ENCODE assay signal across 22 cellular contexts in the genomic region with DNA sequence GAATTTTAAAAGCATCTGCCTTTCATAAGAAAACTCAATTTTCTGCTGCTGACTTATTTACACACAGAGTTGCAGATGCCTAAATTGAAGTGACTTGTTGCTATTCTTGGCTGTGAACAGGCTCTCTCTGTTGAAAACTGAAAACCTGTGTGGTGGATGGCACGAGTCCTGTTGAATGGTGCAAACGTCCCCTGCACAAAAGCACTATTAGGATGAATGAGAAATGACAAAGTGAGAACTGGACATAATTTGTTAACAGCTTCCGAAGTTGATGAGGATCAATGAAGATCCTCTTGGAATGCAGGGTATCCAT.
DNase-seq lines count a peak whose midpoint lies in the region; ATAC-seq and TF ChIP-seq lines count a peak whose summit lies in the region.
"Had no signal": no experiment of that assay in that cellular context is flagged by ENCODE, and none has a peak within 500 bp of the region (broad histone marks: within the 10 kb centered on the region; RNA-seq: fewer than 3 reads in every experiment).

No MANE protein-coding gene starts in this region.

- TF ChIP-seq CTCF in right atrium auricular region (IDR thresholded peaks at IDR 0.05) = no peak
- TF ChIP-seq CTCF in esophagus muscularis mucosa (IDR thresholded peaks at IDR 0.05) = no peak
- TF ChIP-seq CTCF in sigmoid colon (IDR thresholded peaks at IDR 0.05) = no peak

- TF ChIP-seq EP300 in esophagus muscularis mucosa (IDR thresholded peaks at IDR 0.05) (no peak), sigmoid colon (IDR thresholded peaks at IDR 0.05) (no peak)

- H3K4me3 ChIP-seq in right atrium auricular region (no peak overlapping the region), esophagus muscularis mucosa (no peak overlapping the region), sigmoid colon (no peak overlapping the region)
- H3K4me3 ChIP-seq: Peyer's patch, upper lobe of left lung had no signal

- peak overlapping the region; percentile 42 to 57 for H3K27ac ChIP-seq in right atrium auricular region
- H3K27ac ChIP-seq in esophagus muscularis mucosa (replicated peaks in 1 of 4) = peak overlapping the region; percentile 41 to 61 (median 58)
- peak overlapping the region; percentile 10 to 63 (median 50) for H3K27ac ChIP-seq in sigmoid colon
- H3K27ac ChIP-seq: upper lobe of left lung had no signal

- TF ChIP-seq POLR2A in esophagus muscularis mucosa (IDR thresholded peaks at IDR 0.05; ENCODE audit: low read depth) (no peak), sigmoid colon (IDR thresholded peaks at IDR 0.05) (no peak)

- H3K4me1 ChIP-seq in right atrium auricular region (peaks cover 0 to 40% of the 10 kb centered on the region in 2 donors), esophagus muscularis mucosa (peaks cover 31 to 74% (median 62%) of the 10 kb centered on the region in 4 donors), sigmoid colon (peaks cover 0 to 47% (median 38%) of the 10 kb centered on the region in 4 donors)

- ATAC-seq in HG03025 (IDR thresholded peaks at IDR 0.05; ENCODE audit: low FRiP score, unreplicated experiment) (no peak), HG03565 (IDR thresholded peaks at IDR 0.05; ENCODE audit: unreplicated experiment) (no peak), HG02870 (IDR thresholded peaks at IDR 0.05; ENCODE audit: unreplicated experiment) (no peak)
- ATAC-seq: activated CD4-positive, alpha-beta T cell treated with anti-CD3 and anti-CD28 coated beads for 36 hours; activated T-cell treated with anti-CD3 and anti-CD28 coated beads, Interleukin-2, amount 50 U/mL, for 4 hours had no signal

- WGBS in esophagus muscularis mucosa = 42% methylated on average over 3 of the region's 3 CpGs
- 73 to 91% methylated on average over 3 of the region's 3 CpGs for WGBS in sigmoid colon, 2 donors

- H3K36me3 ChIP-seq in right atrium auricular region = no peaks in the 10 kb centered on the region
- no peaks in the 10 kb centered on the region for H3K36me3 ChIP-seq in esophagus muscularis mucosa
- H3K36me3 ChIP-seq in sigmoid colon = no peaks in the 10 kb centered on the region
- H3K36me3 ChIP-seq: Peyer's patch, upper lobe of left lung had no signal

- no peaks in the 10 kb centered on the region for H3K9me3 ChIP-seq in right atrium auricular region
- H3K9me3 ChIP-seq in esophagus muscularis mucosa = no peaks in the 10 kb centered on the region
- H3K9me3 ChIP-seq in sigmoid colon = no peaks in the 10 kb centered on the region
- H3K9me3 ChIP-seq: Peyer's patch, upper lobe of left lung had no signal

- DNase-seq in right atrium auricular region (ENCODE audit: low spot score) (no peak), cardiac septum (ENCODE audit: low spot score) (no peak), esophagus muscularis mucosa (ENCODE audit: extremely low spot score) (no peak), sigmoid colon (no peak), GOT3 (lab: John Stamatoyannopoulos, UW) (no peak)
- DNase-seq: ACHN; activated CD4-positive, alpha-beta T cell treated with anti-CD3 and anti-CD28 coated beads for 36 hours; activated T-cell treated with anti-CD3 and anti-CD28 coated beads, Interleukin-2, amount 50 U/mL, for 4 hours; amniotic stem cell; cortex of kidney; DND-41; H7; Kasumi-1; NCI-H1694 treated with DMSO at 0.1 percent for 48 hours; NCI-H2171 treated with DMSO at 0.1 percent for 48 hours; NCI-H524; Peyer's patch; T-helper 2 cell; upper lobe of left lung had no signal

- intact Hi-C loops in cardiac septum (cut with DNase I) (no loop called here), esophagus muscularis mucosa (cut with DNase I) (no loop called here), sigmoid colon (cut with DNase I) (loop anchor here (10.0 kb wide), 1 partner anchor 390 kb away; no protein-coding TSS in a partner anchor)

- H3K27me3 ChIP-seq in right atrium auricular region = no peaks in the 10 kb centered on the region
- H3K27me3 ChIP-seq in esophagus muscularis mucosa = no peaks in the 10 kb centered on the region
- no peaks in the 10 kb centered on the region for H3K27me3 ChIP-seq in sigmoid colon
- H3K27me3 ChIP-seq: Peyer's patch, upper lobe of left lung had no signal
